In genomic region chr15:66401130-66402021, GRCh38 we compare ENCODE assay signal across 11 cellular contexts.
DNase-seq lines count a peak whose midpoint lies in the region; ATAC-seq and TF ChIP-seq lines count a peak whose summit lies in the region.
"Had no signal": no experiment of that assay in that cellular context is flagged by ENCODE, and none has a peak within 500 bp of the region (broad histone marks: within the 10 kb centered on the region; RNA-seq: fewer than 3 reads in every experiment).

No MANE protein-coding gene starts in this region.

- POLR2A ChIA-PET in RWPE1 (lab: Yijun Ruan, JAX; ENCODE audit: low non-redundant PET) = no interaction called here

- peak; percentile 51 for ATAC-seq in effector memory CD8-positive, alpha-beta T cell (replicated peaks)
- ATAC-seq in GM18870 (IDR thresholded peaks at IDR 0.05; ENCODE audit: unreplicated experiment) (no peak), GM18861 (IDR thresholded peaks at IDR 0.05; ENCODE audit: unreplicated experiment) (no peak)

- H3K27ac Mint-ChIP-seq in effector memory CD8-positive, alpha-beta T cell = peak overlapping the region; percentile 2 to 67

- CTCF ChIA-PET in RWPE1 (lab: Yijun Ruan, JAX) = interaction anchor here (1.0 kb wide), 1 partner anchor 10 kb away, joined by 3 read pairs; no protein-coding TSS in a partner anchor

- DNase-seq in stimulated activated CD4-positive, alpha-beta T cell treated with anti-CD3 and anti-CD28 coated beads, Interleukin-15, amount 100 ng/mL, for 24 hours = peak; percentile 34
- no peak for DNase-seq in stimulated activated CD4-positive, alpha-beta T cell treated with anti-CD3 and anti-CD28 coated beads, Interleukin-1b, Interleukin-23, amount 100 ng/mL, for 48 hours
- DNase-seq in RWPE1 (ENCODE audit: low spot score) = peak; percentile 35
- no peak for DNase-seq in effector memory CD8-positive, alpha-beta T cell
- DNase-seq in NCI-H510A (lab: John Stamatoyannopoulos, UW) = no peak
- DNase-seq in 8988T = no peak
- DNase-seq: activated CD4-positive, CD25-positive, alpha-beta regulatory T cell treated with anti-CD3 and anti-CD28 coated beads, Interleukin-2, amount 50 U/mL, for 72 hours; NCI-H2081 treated with DMSO at 0.1 percent for 48 hours; substantia nigra had no signal

- peak overlapping the region; percentile 59 to 67 for H3K4me3 Mint-ChIP-seq in effector memory CD8-positive, alpha-beta T cell

- peaks cover 11% of the 10 kb centered on the region for H3K36me3 Mint-ChIP-seq in effector memory CD8-positive, alpha-beta T cell (ENCODE audit: insufficient read depth)

- no peaks in the 10 kb centered on the region for H3K27me3 Mint-ChIP-seq in effector memory CD8-positive, alpha-beta T cell

- H3K4me1 Mint-ChIP-seq in effector memory CD8-positive, alpha-beta T cell (ENCODE audit: low read depth in 2 of 2) = peaks cover 37 to 45% of the 10 kb centered on the region in 2 donors

- H3K27ac ChIP-seq in RWPE1 = no peak overlapping the region

- H3K9me3 Mint-ChIP-seq in effector memory CD8-positive, alpha-beta T cell = no peaks in the 10 kb centered on the region

- no peak for TF ChIP-seq CTCF in RWPE1 (conservative IDR thresholded peaks at IDR 0.05; ENCODE audit: low read depth)

Comparison
In these comparisons a context has a peak if more than half of its experiments do, and no peak if none do; other contexts are left out.
1. DNase-seq: peak in stimulated activated CD4-positive, alpha-beta T cell treated with anti-CD3 and anti-CD28 coated beads, Interleukin-15, amount 100 ng/mL, for 24 hours (single experiment) and RWPE1 (single experiment); none in stimulated activated CD4-positive, alpha-beta T cell treated with anti-CD3 and anti-CD28 coated beads, Interleukin-1b, Interleukin-23, amount 100 ng/mL, for 48 hours (single experiment), effector memory CD8-positive, alpha-beta T cell (0 of 3), NCI-H510A (single experiment) and 8988T (single experiment).